Comparison of ENCODE assay signal across 8 cellular contexts in genomic region chr6:75934643-75935472, GRCh38.
A peak's percentile ranks its signal among the peaks of the same experiment; 100 is the strongest.
DNase-seq lines count a peak whose midpoint lies in the region; TF ChIP-seq lines count a peak whose summit lies in the region.

No MANE protein-coding gene starts in this region.

- TF ChIP-seq POLR2A in spleen (IDR thresholded peaks at IDR 0.05) = no peak

- H3K27me3 ChIP-seq in GM06990 (replicated peaks; ENCODE audit: control insufficient read depth, insufficient read depth, low read length) (no peaks in the 10 kb centered on the region), MG63 (no peaks in the 10 kb centered on the region), SJCRH30 (no peaks in the 10 kb centered on the region), spleen (replicated peaks in 1 of 7) (peaks cover 0 to 27% (median 6%) of the 10 kb centered on the region in 7 donors)

- intact Hi-C loops in spleen (cut with DNase I; ENCODE audit: low total_unique reads) = loop anchor here (5.0 kb wide), 1 partner anchor 1522 kb away; no protein-coding TSS in a partner anchor

- WGBS in spleen, 5 donors = 5 to 7% (median 5%) methylated on average over 32 of the region's 32 CpGs

- DNase-seq in 8988T (peak; percentile 49), GM06990 (ENCODE audit: extremely low read depth, insufficient read length) (peak; percentile 33), HFF-Myc (ENCODE audit: extremely low read depth, low read depth) (peak; percentile 65), MG63 (peak; percentile 46), SJCRH30 (peak; percentile 81 to 91), islet precursor cell (peak; percentile 88), spleen (no peak)
- peak; percentile 19 for DNase-seq in central memory CD4-positive, alpha-beta T cell

- no peaks in the 10 kb centered on the region for H3K36me3 ChIP-seq in GM06990 (ENCODE audit: control insufficient read depth, insufficient read depth, low read length)
- H3K36me3 ChIP-seq in MG63 = no peaks in the 10 kb centered on the region
- H3K36me3 ChIP-seq in SJCRH30 = no peaks in the 10 kb centered on the region
- no peaks in the 10 kb centered on the region for H3K36me3 ChIP-seq in spleen

- H3K4me1 ChIP-seq in SJCRH30 = peaks cover 13% of the 10 kb centered on the region
- peaks cover 0 to 13% (median 9%) of the 10 kb centered on the region in 6 donors for H3K4me1 ChIP-seq in spleen

- H3K4me3 ChIP-seq in GM06990 (replicated peaks; ENCODE audit: low read depth, low read length) (peak overlapping the region; percentile 0; the same call in 1 of the 2 replicates), HFF-Myc (replicated peaks; ENCODE audit: low read depth, low read length) (peak overlapping the region; percentile 34), MG63 (peak overlapping the region; percentile 42), SJCRH30 (peak overlapping the region; percentile 53), spleen (peak overlapping the region in 6 of 8 donors; percentile 5 to 61 (median 20))

- peak; percentile 77 for TF ChIP-seq CTCF in GM06990 (IDR thresholded peaks at IDR 0.05; ENCODE audit: insufficient read depth, low read length, poor library complexity, severe bottlenecking)
- TF ChIP-seq CTCF in HFF-Myc (IDR thresholded peaks at IDR 0.05; ENCODE audit: low read depth, low read length, missing control alignments) = peak; percentile 75
- TF ChIP-seq CTCF in spleen (IDR thresholded peaks at IDR 0.05 in 8 of 11, conservative IDR thresholded peaks at IDR 0.05 in 3 of 11) = peak in 9 of 11 experiments; percentile 17 to 73 (median 54)

- H3K9me3 ChIP-seq in MG63 (no peaks in the 10 kb centered on the region), SJCRH30 (replicated peaks) (no peaks in the 10 kb centered on the region), spleen (no peaks in the 10 kb centered on the region)

- peak overlapping the region; percentile 71 for H3K27ac ChIP-seq in SJCRH30
- no peak overlapping the region for H3K27ac ChIP-seq in spleen

Comparison
In these comparisons a context has a peak if more than half of its experiments do, and no peak if none do; other contexts are left out.
1. H3K4me3 ChIP-seq: peak in every context shown above with its lines; median percentile 53 in SJCRH30; 42 in MG63; 34 in HFF-Myc; 20 in spleen; 0 in GM06990.